In the genomic region with DNA sequence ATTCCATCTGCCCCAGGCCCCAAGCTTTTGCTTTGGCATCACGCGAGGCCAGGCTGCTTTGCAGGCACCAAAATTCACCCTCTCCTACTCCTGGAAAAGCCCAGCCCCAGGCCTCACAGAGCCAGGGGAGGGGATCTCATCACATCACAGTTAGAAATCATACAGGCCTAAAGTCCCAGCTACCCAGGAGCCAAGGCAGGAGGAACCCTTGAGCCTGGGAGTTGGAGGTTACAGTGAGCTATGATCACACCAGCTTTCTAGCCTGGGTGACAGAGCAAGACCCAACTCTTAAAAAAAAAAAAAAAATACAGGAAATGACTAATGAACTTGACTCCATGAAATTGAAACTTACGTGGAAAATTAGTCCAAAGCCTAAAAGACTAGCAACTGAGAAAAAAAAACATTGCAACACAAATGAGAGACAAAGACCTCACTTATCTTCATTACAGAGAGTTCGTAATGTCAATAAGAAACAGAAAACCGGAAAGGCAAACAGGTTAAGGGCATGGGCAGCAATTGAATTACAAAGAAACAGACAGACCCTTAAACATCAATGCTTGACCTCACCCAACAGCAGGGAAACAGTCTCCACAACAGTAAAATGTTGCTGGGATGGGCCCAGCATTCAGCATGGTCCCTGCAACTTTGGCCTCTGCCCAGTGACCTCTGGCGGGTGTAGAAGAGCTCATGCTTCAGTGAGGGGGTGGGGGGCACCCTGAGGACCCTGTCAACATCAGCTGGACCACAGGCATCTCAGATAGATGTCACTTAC, we compare ENCODE assay signal across 8 cellular contexts.
A peak's percentile ranks its signal among the peaks of the same experiment; 100 is the strongest.
DNase-seq lines count a peak whose midpoint lies in the region; ATAC-seq and TF ChIP-seq lines count a peak whose summit lies in the region.

No MANE protein-coding gene starts in this region.

- POLR2A ChIA-PET in activated CD4-positive, alpha-beta T cell treated with anti-CD3 and anti-CD28 coated beads for 36 hours (lab: Charles Lee): interaction anchor here (0.6 to 0.7 kb wide), 2 partner anchors 51 to 1100 kb away, joined by 4 read pairs; no protein-coding TSS in a partner anchor

- H3K27me3 Mint-ChIP-seq in activated CD4-positive, alpha-beta T cell treated with anti-CD3 and anti-CD28 coated beads for 36 hours: peaks cover 4% of the 10 kb centered on the region

- peaks cover 9% of the 10 kb centered on the region for H3K4me1 Mint-ChIP-seq in activated CD4-positive, alpha-beta T cell treated with anti-CD3 and anti-CD28 coated beads for 36 hours

- CTCF ChIA-PET in activated CD4-positive, alpha-beta T cell treated with anti-CD3 and anti-CD28 coated beads for 36 hours (lab: Charles Lee): interaction anchor here (0.6 to 1.7 kb wide), 5 partner anchors 37 to 250 kb away, joined by 3 to 8 read pairs (median 3); no protein-coding TSS in a partner anchor

- no peak for TF ChIP-seq CTCF in WI38 (IDR thresholded peaks at IDR 0.05; ENCODE audit: low read depth, low read length)

- H3K4me3 Mint-ChIP-seq in activated CD4-positive, alpha-beta T cell treated with anti-CD3 and anti-CD28 coated beads for 36 hours: no peak overlapping the region

- no peaks in the 10 kb centered on the region for H3K9me3 Mint-ChIP-seq in activated CD4-positive, alpha-beta T cell treated with anti-CD3 and anti-CD28 coated beads for 36 hours (ENCODE audit: low read depth)

- H3K27ac Mint-ChIP-seq in activated CD4-positive, alpha-beta T cell treated with anti-CD3 and anti-CD28 coated beads for 36 hours: peak overlapping the region; percentile 80

- intact Hi-C loops in activated CD4-positive, alpha-beta T cell treated with anti-CD3 and anti-CD28 coated beads for 36 hours (cut with DNase I, micrococcal nuclease): no loop called here

- peak; percentile 22 for DNase-seq in activated CD4-positive, alpha-beta T cell treated with anti-CD3 and anti-CD28 coated beads for 36 hours
- DNase-seq in activated CD4-positive, alpha-beta T cell treated with anti-CD3 and anti-CD28 coated beads for 4 hours: no peak
- DNase-seq in glomerular endothelial cell (ENCODE audit: extremely low read depth, low read depth, low spot score) (peak; percentile 75), NCI-H1092 (lab: John Stamatoyannopoulos, UW) (no peak)
- no peak for DNase-seq in stimulated activated naive CD8-positive, alpha-beta T cell treated with anti-CD3 and anti-CD28 coated beads, Interleukin-15, Interleukin-2, amounts not matched to agents 100 U/mL and 50 U/mL, for 24 hours
- DNase-seq in stimulated activated CD4-positive, alpha-beta T cell treated with anti-CD3 and anti-CD28 coated beads, Interleukin-4, amount 100 ng/mL, for 24 hours: no peak

- peak; percentile 90 for ATAC-seq in activated CD4-positive, alpha-beta T cell treated with anti-CD3 and anti-CD28 coated beads for 36 hours
- peak; percentile 69 for ATAC-seq in stimulated activated naive CD8-positive, alpha-beta T cell treated with anti-CD3 and anti-CD28 coated beads, Interleukin-15, Interleukin-2, amounts not matched to agents 100 U/mL and 50 U/mL, for 24 hours
- ATAC-seq in HG02840 (IDR thresholded peaks at IDR 0.05; ENCODE audit: low FRiP score, unreplicated experiment): no peak

- no peaks in the 10 kb centered on the region for H3K36me3 Mint-ChIP-seq in activated CD4-positive, alpha-beta T cell treated with anti-CD3 and anti-CD28 coated beads for 36 hours (ENCODE audit: low read depth)

- H3K4me3 ChIP-seq in WI38 (ENCODE audit: low read depth, low read length): peak overlapping the region; percentile 8; the same call in 1 of the 2 replicates

Comparison
In these comparisons a context has a peak if more than half of its experiments do, and no peak if none do; other contexts are left out.
1. DNase-seq: peak in activated CD4-positive, alpha-beta T cell treated with anti-CD3 and anti-CD28 coated beads for 36 hours (single experiment) and glomerular endothelial cell (single experiment); none in activated CD4-positive, alpha-beta T cell treated with anti-CD3 and anti-CD28 coated beads for 4 hours (0 of 2), stimulated activated naive CD8-positive, alpha-beta T cell treated with anti-CD3 and anti-CD28 coated beads, Interleukin-15, Interleukin-2, amounts not matched to agents 100 U/mL and 50 U/mL, for 24 hours (single experiment), stimulated activated CD4-positive, alpha-beta T cell treated with anti-CD3 and anti-CD28 coated beads, Interleukin-4, amount 100 ng/mL, for 24 hours (single experiment) and NCI-H1092 (single experiment).